15 cellular contexts compared by ENCODE assay signal in genomic region chr9:38074441-38074943, GRCh38. TPM values are rescaled to one million over a fixed set of nuclear protein-coding genes. Genes with fewer than 3 reads are reported as not detected.
DNase-seq lines count a peak whose midpoint lies in the region; TF ChIP-seq lines count a peak whose summit lies in the region.
"Had no signal": no experiment of that assay in that cellular context is flagged by ENCODE, and none has a peak within 500 bp of the region (broad histone marks: within the 10 kb centered on the region; RNA-seq: fewer than 3 reads in every experiment).

No MANE protein-coding gene starts in this region.

- no peaks in the 10 kb centered on the region for H4K20me1 ChIP-seq in BLaER1 treated with 17β-estradiol and CSF1 and Interleukin-3, amounts not matched to agents 10 nM and 100 nM

- H3K9me3 ChIP-seq in BLaER1 treated with 17β-estradiol and CSF1 and Interleukin-3, amounts not matched to agents 10 nM and 100 nM (replicated peaks in 1 of 11), result peaks cover 0 to 17% (median 10%) of the 10 kb centered on the region in 11 experiments; a peak in 14 of 22 replicates

- no peaks in the 10 kb centered on the region for H3K36me3 ChIP-seq in BLaER1 treated with 17β-estradiol and CSF1 and Interleukin-3, amounts not matched to agents 10 nM and 100 nM

- H3K4me2 ChIP-seq in BLaER1 treated with 17β-estradiol and CSF1 and Interleukin-3, amounts not matched to agents 10 nM and 100 nM, result peak overlapping the region in 8 of 11 experiments; percentile 11 to 83 (median 38); a peak in 13 of 22 replicates

- H3K4me1 ChIP-seq in BLaER1 treated with 17β-estradiol and CSF1 and Interleukin-3, amounts not matched to agents 10 nM and 100 nM, result peaks cover 5 to 58% (median 13%) of the 10 kb centered on the region in 10 experiments; a peak in 14 of 20 replicates

- no peak overlapping the region; a peak in 1 of 22 replicates for H3K9ac ChIP-seq in BLaER1 treated with 17β-estradiol and CSF1 and Interleukin-3, amounts not matched to agents 10 nM and 100 nM

- DNase-seq in M059J (ENCODE audit: low read depth) (peak; percentile 67), lung microvascular endothelial cell (ENCODE audit: low read depth in 2 of 2) (peak; percentile 37 to 58), NCI-H1105 treated with DMSO at 0.1 percent for 48 hours (lab: John Stamatoyannopoulos, UW) (no peak), OCI-M2 (lab: John Stamatoyannopoulos, UW; ENCODE audit: unreplicated experiment) (no peak), putamen (ENCODE audit: low spot score) (no peak), NCI-H524 (lab: John Stamatoyannopoulos, UW) (no peak)
- DNase-seq: activated naive CD4-positive, alpha-beta T cell; CD4-positive, CD25-positive, alpha-beta regulatory T cell; effector CD8-positive, alpha-beta T cell; naive B cell; NCI-H1048; stimulated activated CD4-positive, alpha-beta T cell treated with anti-CD3 and anti-CD28 coated beads, Interleukin-4, amount 100 ng/mL, for 1 hour; stimulated activated naive B cell treated with anti-CD40 and anti-IgM and Interleukin-4, amounts not matched to agents 10 μg/mL and 1 μg/mL and 100 μg/mL, for 72 hours had no signal

- no peak overlapping the region; a peak in 1 of 20 replicates for H3K4me3 ChIP-seq in BLaER1 treated with 17β-estradiol and CSF1 and Interleukin-3, amounts not matched to agents 10 nM and 100 nM
- peak overlapping the region; percentile 55 for H3K4me3 ChIP-seq in WI38 (ENCODE audit: low read depth, low read length)

- H3K27me3 ChIP-seq in BLaER1 treated with 17β-estradiol and CSF1 and Interleukin-3, amounts not matched to agents 10 nM and 100 nM, result no peaks in the 10 kb centered on the region; a peak in 1 of 22 replicates

- H3K27ac ChIP-seq in BLaER1 treated with 17β-estradiol and CSF1 and Interleukin-3, amounts not matched to agents 10 nM and 100 nM, result peak overlapping the region in 1 of 11 experiments; percentile 1; a peak in 1 of 22 replicates

- TF ChIP-seq CTCF in WI38 (IDR thresholded peaks at IDR 0.05; ENCODE audit: low read depth, low read length), result no peak

RNA-seq across cellular contexts. Expression of gene SHB, which starts 5.5 kb away (rescaled TPM):
- total RNA-seq in M059J (2014; rRNA removed; shearing (Covaris generic)), result 16.7 and 25.6 TPM in 2 replicates
- 13.3 and 22.6 TPM in 2 replicates for total RNA-seq in lung microvascular endothelial cell

Comparison
In these comparisons a context has a peak if more than half of its experiments do, and no peak if none do; other contexts are left out.
1. DNase-seq: peak in M059J (single experiment) and lung microvascular endothelial cell (2 of 2); none in NCI-H1105 treated with DMSO at 0.1 percent for 48 hours (single experiment), OCI-M2 (single experiment), putamen (single experiment) and NCI-H524 (0 of 2).